22 cellular contexts compared by ENCODE assay signal in the genomic region with DNA sequence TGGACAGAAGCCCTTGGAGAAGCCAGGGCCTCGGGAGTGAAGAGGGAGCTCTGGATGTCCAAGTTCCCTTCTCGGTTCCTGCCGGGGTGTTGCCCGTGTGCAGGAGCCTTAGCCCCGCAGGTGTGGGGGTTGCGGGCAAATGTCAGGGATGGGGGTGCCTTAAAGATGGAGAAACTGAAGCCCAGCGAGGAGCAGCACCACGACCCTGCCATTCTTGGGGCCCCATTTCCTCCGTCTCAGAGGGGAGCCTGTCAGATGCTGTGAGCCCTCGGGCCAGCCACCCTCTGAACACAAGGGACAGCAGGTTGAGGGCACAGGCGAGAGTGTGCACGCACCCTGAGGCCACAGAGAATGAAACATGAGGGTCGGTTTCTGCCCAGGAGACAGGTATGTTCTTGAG. TPM values are rescaled to one million over a fixed set of nuclear protein-coding genes. Genes with fewer than 3 reads are reported as not detected.
DNase-seq lines count a peak whose midpoint lies in the region; ATAC-seq, FAIRE-seq and TF ChIP-seq lines count a peak whose summit lies in the region.
"Had no signal": no experiment of that assay in that cellular context is flagged by ENCODE, and none has a peak within 500 bp of the region (broad histone marks: within the 10 kb centered on the region; RNA-seq: fewer than 3 reads in every experiment).

No MANE protein-coding gene starts in this region.

- H3K36me3 Mint-ChIP-seq in astrocyte (ENCODE audit: low read depth, unreplicated experiment) (peaks cover 6% of the 10 kb centered on the region), mesothelial cell of epicardium (peaks cover 1% of the 10 kb centered on the region)
- H3K36me3 Mint-ChIP-seq: CD8-positive, alpha-beta T cell; naive B cell had no signal

- H2AFZ ChIP-seq in astrocyte (ENCODE audit: low read depth, low read length) = no peak overlapping the region
- no peak overlapping the region for H2AFZ ChIP-seq in PC-9

- no peak for TF ChIP-seq EP300 in sigmoid colon (IDR thresholded peaks at IDR 0.05)

- ATAC-seq in GM21360 (IDR thresholded peaks at IDR 0.05; ENCODE audit: unreplicated experiment) (no peak), GM18505 (IDR thresholded peaks at IDR 0.05; ENCODE audit: unreplicated experiment) (no peak), HG03342 (IDR thresholded peaks at IDR 0.05; ENCODE audit: unreplicated experiment) (no peak)
- ATAC-seq: activated CD4-positive, alpha-beta T cell treated with anti-CD3 and anti-CD28 coated beads for 36 hours; CD8-positive, alpha-beta T cell; stimulated activated naive CD8-positive, alpha-beta T cell treated with anti-CD3 and anti-CD28 coated beads, Interleukin-15, Interleukin-2, amounts not matched to agents 100 U/mL and 50 U/mL, for 24 hours had no signal

- no peak for FAIRE-seq in astrocyte (lab: Jason Lieb, UNC)

- H3F3A ChIP-seq in PC-9 (ENCODE audit: insufficient read depth, low read depth) = no peaks in the 10 kb centered on the region

- H3K4me3 Mint-ChIP-seq in astrocyte (ENCODE audit: unreplicated experiment) (peak overlapping the region; percentile 47), mesothelial cell of epicardium (peak overlapping the region; percentile 67)
- H3K4me3 Mint-ChIP-seq: activated CD4-positive, alpha-beta T cell treated with anti-CD3 and anti-CD28 coated beads for 36 hours; CD8-positive, alpha-beta T cell; naive B cell had no signal

- peaks cover 55 to 97% (median 95%) of the 10 kb centered on the region in 10 experiments for H3K4me1 ChIP-seq in BLaER1 treated with 17β-estradiol and CSF1 and Interleukin-3, amounts not matched to agents 10 nM and 100 nM
- H3K4me1 ChIP-seq in astrocyte (ENCODE audit: insufficient read depth, low read length) (peaks cover 42% of the 10 kb centered on the region), sigmoid colon (peaks cover 0 to 95% (median 92%) of the 10 kb centered on the region in 4 donors), PC-9 (replicated peaks; ENCODE audit: insufficient read depth) (no peaks in the 10 kb centered on the region)

- peaks cover 88 to 100% (median 99%) of the 10 kb centered on the region in 11 experiments; a peak in 21 of 22 replicates for H4K20me1 ChIP-seq in BLaER1 treated with 17β-estradiol and CSF1 and Interleukin-3, amounts not matched to agents 10 nM and 100 nM
- H4K20me1 ChIP-seq in astrocyte (ENCODE audit: insufficient read depth, low read length) = peaks cover 89% of the 10 kb centered on the region
- H4K20me1 ChIP-seq in PC-9 (ENCODE audit: insufficient read depth) = no peaks in the 10 kb centered on the region

- H3K9me3 Mint-ChIP-seq in astrocyte (ENCODE audit: unreplicated experiment) (no peaks in the 10 kb centered on the region), mesothelial cell of epicardium (no peaks in the 10 kb centered on the region)
- H3K9me3 Mint-ChIP-seq: CD8-positive, alpha-beta T cell had no signal

- H3K27me3 ChIP-seq in BLaER1 treated with 17β-estradiol and CSF1 and Interleukin-3, amounts not matched to agents 10 nM and 100 nM = 0 out of 22 replicates have a peak, but pooled peaks cover 0 to 4% (median 0%) of the 10 kb centered on the region in 11 experiments
- no peaks in the 10 kb centered on the region for H3K27me3 ChIP-seq in astrocyte (ENCODE audit: insufficient read depth, low read length)
- no peaks in the 10 kb centered on the region for H3K27me3 ChIP-seq in sigmoid colon
- peaks cover 2% of the 10 kb centered on the region; the same call in 1 of the 2 replicates for H3K27me3 ChIP-seq in PC-9 (ENCODE audit: insufficient read depth, low read depth)

- H3K9me2 ChIP-seq in PC-9 (ENCODE audit: insufficient read depth) = no peaks in the 10 kb centered on the region

- CTCF ChIA-PET in PC-9 (lab: Charles Lee) = no interaction called here

- DNase-seq in astrocyte (ENCODE audit: low read depth) (no peak), mesothelial cell of epicardium (ENCODE audit: low spot score in 2 of 2, unreplicated experiment in 2 of 2) (no peak), sigmoid colon (no peak), PC-9 (no peak)
- DNase-seq: activated CD4-positive, alpha-beta T cell treated with anti-CD3 and anti-CD28 coated beads for 36 hours; activated CD8-positive, alpha-beta memory T cell treated with anti-CD3 and anti-CD28 coated beads, Interleukin-2, amount 50 U/mL, for 48 hours; activated naive CD4-positive, alpha-beta T cell; DMS79; naive B cell; NCI-H1694 treated with DMSO at 0.1 percent for 48 hours; NK-92 treated with Interleukin-12 subunit alpha and Interleukin-12 subunit beta, amount 100 ng/mL, for 24 hours; RPMI8226; stimulated activated naive CD8-positive, alpha-beta T cell treated with anti-CD3 and anti-CD28 coated beads, Interleukin-15, Interleukin-2, amounts not matched to agents 100 U/mL and 50 U/mL, for 24 hours had no signal

- no peaks in the 10 kb centered on the region for H3K27me3 Mint-ChIP-seq in astrocyte (ENCODE audit: low read depth, unreplicated experiment)
- H3K27me3 Mint-ChIP-seq in mesothelial cell of epicardium (ENCODE audit: low read depth) = peaks cover 5% of the 10 kb centered on the region

- peaks cover 96% of the 10 kb centered on the region for H3K79me2 ChIP-seq in astrocyte (ENCODE audit: insufficient read depth, low read length)
- no peaks in the 10 kb centered on the region for H3K79me2 ChIP-seq in PC-9 (ENCODE audit: low read depth)

- peak overlapping the region; percentile 89 to 99 (median 96); a peak in 20 of 22 replicates for H3K4me2 ChIP-seq in BLaER1 treated with 17β-estradiol and CSF1 and Interleukin-3, amounts not matched to agents 10 nM and 100 nM
- H3K4me2 ChIP-seq in astrocyte (ENCODE audit: low read length) = no peak overlapping the region
- H3K4me2 ChIP-seq in PC-9 = no peak overlapping the region

- H3K4me1 Mint-ChIP-seq in astrocyte (ENCODE audit: low read depth, unreplicated experiment) (peaks cover 32% of the 10 kb centered on the region), mesothelial cell of epicardium (peaks cover 75% of the 10 kb centered on the region)

- H3K27ac Mint-ChIP-seq in astrocyte (ENCODE audit: unreplicated experiment) (no peak overlapping the region), mesothelial cell of epicardium (no peak overlapping the region)
- H3K27ac Mint-ChIP-seq: activated CD4-positive, alpha-beta T cell treated with anti-CD3 and anti-CD28 coated beads for 36 hours; CD8-positive, alpha-beta T cell had no signal

- no peak overlapping the region for H3K27ac ChIP-seq in BLaER1 treated with 17β-estradiol and CSF1 and Interleukin-3, amounts not matched to agents 10 nM and 100 nM
- H3K27ac ChIP-seq in astrocyte (ENCODE audit: low read depth, low read length) = no peak overlapping the region
- H3K27ac ChIP-seq in sigmoid colon = peak overlapping the region; percentile 91 to 96 (median 92)
- no peak overlapping the region for H3K27ac ChIP-seq in PC-9

- no peak for TF ChIP-seq POLR2A in sigmoid colon (IDR thresholded peaks at IDR 0.05)
- no peak for TF ChIP-seq POLR2A in GM18505 (IDR thresholded peaks at IDR 0.05; ENCODE audit: borderline replicate concordance, extremely low read depth, insufficient read depth, insufficient read length)

- POLR2A ChIA-PET in PC-9 (lab: Charles Lee; ENCODE audit: unreplicated experiment) = no interaction called here

- intact Hi-C loops in sigmoid colon (cut with DNase I) = no loop called here
- intact Hi-C loops in PC-9 (cut with micrococcal nuclease; ENCODE audit: unreplicated experiment) = no loop called here

- no peaks in the 10 kb centered on the region for H3K36me3 ChIP-seq in BLaER1 treated with 17β-estradiol and CSF1 and Interleukin-3, amounts not matched to agents 10 nM and 100 nM
- no peaks in the 10 kb centered on the region for H3K36me3 ChIP-seq in astrocyte (ENCODE audit: insufficient read depth, low read length)
- no peaks in the 10 kb centered on the region for H3K36me3 ChIP-seq in sigmoid colon
- H3K36me3 ChIP-seq in PC-9 (ENCODE audit: low read depth) = no peaks in the 10 kb centered on the region

- no TSS peak for BruUV-seq in PC-9 (replicated peaks; lab: Mats Ljungman, UMichigan)

- no peak overlapping the region for H3K4me3 ChIP-seq in BLaER1 treated with 17β-estradiol and CSF1 and Interleukin-3, amounts not matched to agents 10 nM and 100 nM
- H3K4me3 ChIP-seq in astrocyte (ENCODE audit: insufficient read depth, low read depth, low read length) (no peak overlapping the region), sigmoid colon (peak overlapping the region in 2 of 4 donors; percentile 53 to 60), PC-9 (no peak overlapping the region)

- no peak for TF ChIP-seq CTCF in astrocyte (IDR thresholded peaks at IDR 0.05; ENCODE audit: insufficient read depth, low read depth, low read length)
- no peak for TF ChIP-seq CTCF in mesothelial cell of epicardium (IDR thresholded peaks at IDR 0.05; ENCODE audit: unreplicated experiment)
- TF ChIP-seq CTCF in sigmoid colon (IDR thresholded peaks at IDR 0.05) = no peak
- no peak for TF ChIP-seq CTCF in PC-9 (conservative IDR thresholded peaks at IDR 0.05)

- no peaks in the 10 kb centered on the region for H3K9me3 ChIP-seq in BLaER1 treated with 17β-estradiol and CSF1 and Interleukin-3, amounts not matched to agents 10 nM and 100 nM (replicated peaks in 1 of 11)
- no peaks in the 10 kb centered on the region for H3K9me3 ChIP-seq in astrocyte (ENCODE audit: insufficient read depth, low read depth, low read length)
- H3K9me3 ChIP-seq in sigmoid colon = no peaks in the 10 kb centered on the region
- H3K9me3 ChIP-seq in PC-9 (ENCODE audit: insufficient read depth, low read depth) = no peaks in the 10 kb centered on the region

- no peak overlapping the region for H3K9ac ChIP-seq in BLaER1 treated with 17β-estradiol and CSF1 and Interleukin-3, amounts not matched to agents 10 nM and 100 nM
- H3K9ac ChIP-seq in astrocyte (ENCODE audit: low read length) = no peak overlapping the region

- 89 to 91% methylated on average over 13 of the region's 13 CpGs for WGBS in sigmoid colon, 2 donors

RNA-seq across cellular contexts. Expression of gene OSBPL5, which starts 6.3 kb away (rescaled TPM):
- total RNA-seq in astrocyte (29.0 and 34.2 TPM in 2 replicates), mesothelial cell of epicardium (31.6 to 37.1 TPM (median 34.4 TPM) in 3 replicates), sigmoid colon (10 to 100 TPM; 28.1 to 69.2 (median 46.2) TPM), PC-9 (2021) (6.4 and 8.8 TPM in 2 replicates)
- polyA plus RNA-seq in sigmoid colon = 10 to 100 TPM; 16.6 to 29.8 (median 18.6) TPM

RNA-seq across cellular contexts. Expression of gene MRGPRG, which starts 59.8 kb away (rescaled TPM):
- total RNA-seq in astrocyte = not detected in 2 replicates
- not detected in 3 replicates for total RNA-seq in mesothelial cell of epicardium
- not detected for total RNA-seq in sigmoid colon
- not detected for polyA plus RNA-seq in sigmoid colon
- total RNA-seq in PC-9 (2021) = not detected in 2 replicates
- total RNA-seq: activated CD4-positive, alpha-beta T cell treated with anti-CD3 and anti-CD28 coated beads for 36 hours; CD8-positive, alpha-beta T cell; lower leg skin; M059J; renal cortical epithelial cell; urinary bladder had no signal
- polyA plus RNA-seq: urinary bladder had no signal

Comparison
In these comparisons a context has a peak if more than half of its experiments do, and no peak if none do; other contexts are left out.
1. H3K27ac ChIP-seq: peak in sigmoid colon (4 of 4); none in BLaER1 treated with 17β-estradiol and CSF1 and Interleukin-3, amounts not matched to agents 10 nM and 100 nM (0 of 11), astrocyte (single experiment) and PC-9 (single experiment).
2. H3K4me2 ChIP-seq: peak in BLaER1 treated with 17β-estradiol and CSF1 and Interleukin-3, amounts not matched to agents 10 nM and 100 nM (11 of 11); none in astrocyte (single experiment) and PC-9 (single experiment).